In genomic region chr2:203328735-203329549, GRCh38 we compare ENCODE assay signal across 8 cellular contexts. TPM values are rescaled to one million over a fixed set of nuclear protein-coding genes. Genes with fewer than 3 reads are reported as not detected.
DNase-seq lines count a peak whose midpoint lies in the region; ATAC-seq and TF ChIP-seq lines count a peak whose summit lies in the region.

No MANE protein-coding gene starts in this region.

- no peaks in the 10 kb centered on the region for H3K9me3 ChIP-seq in suprapubic skin

- H3K9me3 Mint-ChIP-seq in activated T-cell treated with anti-CD3 and anti-CD28 coated beads, Interleukin-2, amount 50 U/mL, for 72 hours: no peaks in the 10 kb centered on the region
- H3K9me3 Mint-ChIP-seq in natural killer cell treated with Interleukin-12 subunit alpha and Interleukin-12 subunit beta and Interleukin-15 and Interleukin-18, amount 100 ng/mL, for 72 hours: no peaks in the 10 kb centered on the region

- H3K27ac Mint-ChIP-seq in activated T-cell treated with anti-CD3 and anti-CD28 coated beads, Interleukin-2, amount 50 U/mL, for 72 hours: peak overlapping the region; percentile 90
- H3K27ac Mint-ChIP-seq in natural killer cell treated with Interleukin-12 subunit alpha and Interleukin-12 subunit beta and Interleukin-15 and Interleukin-18, amount 100 ng/mL, for 72 hours: peak overlapping the region; percentile 83 to 85

- no peaks in the 10 kb centered on the region for H3K27me3 Mint-ChIP-seq in activated T-cell treated with anti-CD3 and anti-CD28 coated beads, Interleukin-2, amount 50 U/mL, for 72 hours (ENCODE audit: low read depth)
- no peaks in the 10 kb centered on the region for H3K27me3 Mint-ChIP-seq in natural killer cell treated with Interleukin-12 subunit alpha and Interleukin-12 subunit beta and Interleukin-15 and Interleukin-18, amount 100 ng/mL, for 72 hours

- peak overlapping the region; percentile 83 for H3K27ac ChIP-seq in suprapubic skin

- no peak for TF ChIP-seq EP300 in suprapubic skin (IDR thresholded peaks at IDR 0.05)

- no peaks in the 10 kb centered on the region for H3K36me3 ChIP-seq in suprapubic skin

- H3K4me1 Mint-ChIP-seq in activated T-cell treated with anti-CD3 and anti-CD28 coated beads, Interleukin-2, amount 50 U/mL, for 72 hours (ENCODE audit: low read depth): peaks cover 44% of the 10 kb centered on the region
- H3K4me1 Mint-ChIP-seq in natural killer cell treated with Interleukin-12 subunit alpha and Interleukin-12 subunit beta and Interleukin-15 and Interleukin-18, amount 100 ng/mL, for 72 hours (ENCODE audit: low read depth in 2 of 2): peaks cover 20 to 27% of the 10 kb centered on the region in 2 donors

- peaks cover 0 to 3% of the 10 kb centered on the region in 2 donors for H3K36me3 Mint-ChIP-seq in activated T-cell treated with anti-CD3 and anti-CD28 coated beads, Interleukin-2, amount 50 U/mL, for 72 hours (ENCODE audit: insufficient read depth in 2 of 2)
- peaks cover 7% of the 10 kb centered on the region for H3K36me3 Mint-ChIP-seq in natural killer cell treated with Interleukin-12 subunit alpha and Interleukin-12 subunit beta and Interleukin-15 and Interleukin-18, amount 100 ng/mL, for 72 hours

- no peaks in the 10 kb centered on the region for H3K27me3 ChIP-seq in suprapubic skin

- peaks cover 17% of the 10 kb centered on the region for H3K4me1 ChIP-seq in suprapubic skin

- under 1% methylated on average over 23 of the region's 32 CpGs for WGBS in suprapubic skin

- peak; percentile 35 for ATAC-seq in GM18858 (IDR thresholded peaks at IDR 0.05; ENCODE audit: unreplicated experiment)
- ATAC-seq in HG03039 (IDR thresholded peaks at IDR 0.05; ENCODE audit: unreplicated experiment): peak; percentile 55
- ATAC-seq in activated T-cell treated with anti-CD3 and anti-CD28 coated beads, Interleukin-2, amount 50 U/mL, for 72 hours (replicated peaks in 1 of 2): peak; percentile 67 to 82
- peak; percentile 81 to 83 for ATAC-seq in natural killer cell treated with Interleukin-12 subunit alpha and Interleukin-12 subunit beta and Interleukin-15 and Interleukin-18, amount 100 ng/mL, for 72 hours

- DNase-seq in ACHN (peak; percentile 56), NCI-H526 (lab: John Stamatoyannopoulos, UW) (peak; percentile 30 to 71), fibroblast of mammary gland (ENCODE audit: low read depth) (peak; percentile 35), suprapubic skin (ENCODE audit: low spot score in 2 of 2) (no peak)
- peak; percentile 72 to 78 for DNase-seq in activated T-cell treated with anti-CD3 and anti-CD28 coated beads, Interleukin-2, amount 50 U/mL, for 72 hours
- DNase-seq in natural killer cell treated with Interleukin-12 subunit alpha and Interleukin-12 subunit beta and Interleukin-15 and Interleukin-18, amount 100 ng/mL, for 72 hours (ENCODE audit: low spot score): peak; percentile 81

- no peak for TF ChIP-seq POLR2A in suprapubic skin (IDR thresholded peaks at IDR 0.05)

- peak overlapping the region; percentile 77 for H3K4me3 ChIP-seq in fibroblast of mammary gland (ENCODE audit: control insufficient read depth, low read depth, low read length)
- H3K4me3 ChIP-seq in suprapubic skin: peak overlapping the region; percentile 99

- TF ChIP-seq CTCF in fibroblast of mammary gland (conservative IDR thresholded peaks at IDR 0.05; ENCODE audit: control insufficient read depth, insufficient read depth, low read depth, low read length) (no peak), suprapubic skin (IDR thresholded peaks at IDR 0.05) (no peak)

- in situ Hi-C loops in ACHN (cut with HindIII; ENCODE audit: low pct_ligation_motif_present, low pct_unique_long_range_greater_than_20kb, low sequenced_read_pairs): no loop called here

- H3K4me3 Mint-ChIP-seq in activated T-cell treated with anti-CD3 and anti-CD28 coated beads, Interleukin-2, amount 50 U/mL, for 72 hours: peak overlapping the region; percentile 87 to 97
- peak overlapping the region; percentile 93 for H3K4me3 Mint-ChIP-seq in natural killer cell treated with Interleukin-12 subunit alpha and Interleukin-12 subunit beta and Interleukin-15 and Interleukin-18, amount 100 ng/mL, for 72 hours

RNA-seq across cellular contexts. Expression of gene ABI2, which starts 0.7 kb away (rescaled TPM):
- total RNA-seq in activated T-cell treated with anti-CD3 and anti-CD28 coated beads, Interleukin-2, amount 50 U/mL, for 72 hours: 10 to 100 TPM; 40.1 to 48.9 TPM
- 10 to 100 TPM; 29.2 to 38.6 TPM for total RNA-seq in natural killer cell treated with Interleukin-12 subunit alpha and Interleukin-12 subunit beta and Interleukin-15 and Interleukin-18, amount 100 ng/mL, for 72 hours
- 10 to 100 TPM; 10.1 to 28.4 (median 22.0) TPM for total RNA-seq in suprapubic skin

Comparison
In these comparisons a context has a peak if more than half of its experiments do, and no peak if none do; other contexts are left out.
1. DNase-seq: peak in ACHN (single experiment), NCI-H526 (2 of 2), activated T-cell treated with anti-CD3 and anti-CD28 coated beads, Interleukin-2, amount 50 U/mL, for 72 hours (2 of 2), fibroblast of mammary gland (single experiment) and natural killer cell treated with Interleukin-12 subunit alpha and Interleukin-12 subunit beta and Interleukin-15 and Interleukin-18, amount 100 ng/mL, for 72 hours (single experiment); none in suprapubic skin (0 of 2).
2. Peak in every context shown above with its lines, with median percentiles within 50 percentile points of each other: ATAC-seq.